ENCODE assay signal across 14 cellular contexts in genomic region chr20:10637563-10637962, GRCh38. TPM values are rescaled to one million over a fixed set of nuclear protein-coding genes. Genes with fewer than 3 reads are reported as not detected.
DNase-seq lines count a peak whose midpoint lies in the region; ATAC-seq and TF ChIP-seq lines count a peak whose summit lies in the region.
"Had no signal": no experiment of that assay in that cellular context is flagged by ENCODE, and none has a peak within 500 bp of the region (broad histone marks: within the 10 kb centered on the region; RNA-seq: fewer than 3 reads in every experiment).

No MANE protein-coding gene starts in this region.

- H3K27ac ChIP-seq in HUES64 (ENCODE audit: low read depth, low read length) (peak overlapping the region; percentile 80), skeletal muscle tissue (ENCODE audit: low read depth, low read length) (peak overlapping the region; percentile 69)
- H3K27ac ChIP-seq: neutrophil had no signal

- peaks cover 84% of the 10 kb centered on the region for H3K4me1 Mint-ChIP-seq in brain
- no peaks in the 10 kb centered on the region for H3K4me1 Mint-ChIP-seq in activated CD8-positive, alpha-beta T cell treated with anti-CD3 and anti-CD28 coated beads for 36 hours (ENCODE audit: low read depth)
- H3K4me1 Mint-ChIP-seq: CD8-positive, alpha-beta memory T cell had no signal

- CTCF ChIA-PET in activated CD8-positive, alpha-beta T cell treated with anti-CD3 and anti-CD28 coated beads for 36 hours (lab: Charles Lee) = no interaction called here

- H3K4me3 ChIP-seq in HUES64 (ENCODE audit: low read length) (peak overlapping the region; percentile 15; the same call in 1 of the 2 replicates), skeletal muscle tissue (ENCODE audit: low read length in 3 of 3) (no peak overlapping the region)
- H3K4me3 ChIP-seq: testis had no signal

- POLR2A ChIA-PET in activated CD8-positive, alpha-beta T cell treated with anti-CD3 and anti-CD28 coated beads for 36 hours (lab: Charles Lee) = no interaction called here

- peaks cover 7% of the 10 kb centered on the region for H3K27me3 Mint-ChIP-seq in brain
- no peaks in the 10 kb centered on the region for H3K27me3 Mint-ChIP-seq in activated CD8-positive, alpha-beta T cell treated with anti-CD3 and anti-CD28 coated beads for 36 hours
- H3K27me3 Mint-ChIP-seq: CD8-positive, alpha-beta memory T cell had no signal

- H3K27ac Mint-ChIP-seq in brain = peak overlapping the region in 4 of 5 experiments; percentile 64 to 81 (median 70)
- no peak overlapping the region for H3K27ac Mint-ChIP-seq in activated CD8-positive, alpha-beta T cell treated with anti-CD3 and anti-CD28 coated beads for 36 hours
- H3K27ac Mint-ChIP-seq: CD8-positive, alpha-beta memory T cell; HFFc6 had no signal

- H3K36me3 Mint-ChIP-seq in brain = peaks cover 49% of the 10 kb centered on the region
- H3K36me3 Mint-ChIP-seq in activated CD8-positive, alpha-beta T cell treated with anti-CD3 and anti-CD28 coated beads for 36 hours (ENCODE audit: low read depth) = no peaks in the 10 kb centered on the region
- H3K36me3 Mint-ChIP-seq: CD8-positive, alpha-beta memory T cell had no signal

- H3K4me3 Mint-ChIP-seq in brain = peak overlapping the region in 4 of 5 experiments; percentile 23 to 57 (median 29)
- no peak overlapping the region for H3K4me3 Mint-ChIP-seq in activated CD8-positive, alpha-beta T cell treated with anti-CD3 and anti-CD28 coated beads for 36 hours
- H3K4me3 Mint-ChIP-seq: CD8-positive, alpha-beta memory T cell; HFFc6 had no signal

- H3K9me3 Mint-ChIP-seq in brain = no peaks in the 10 kb centered on the region
- no peaks in the 10 kb centered on the region for H3K9me3 Mint-ChIP-seq in activated CD8-positive, alpha-beta T cell treated with anti-CD3 and anti-CD28 coated beads for 36 hours
- H3K9me3 Mint-ChIP-seq: CD8-positive, alpha-beta memory T cell; HFFc6 had no signal

- H3K9me3 ChIP-seq in HUES64 (ENCODE audit: insufficient read depth, low read depth, low read length) (no peaks in the 10 kb centered on the region), skeletal muscle tissue (ENCODE audit: control insufficient read depth in 3 of 3, low read length in 3 of 3) (no peaks in the 10 kb centered on the region)
- H3K9me3 ChIP-seq: neutrophil, testis had no signal

- H3K36me3 ChIP-seq in HUES64 (ENCODE audit: insufficient read depth, low read length) (peaks cover 57% of the 10 kb centered on the region), skeletal muscle tissue (ENCODE audit: control insufficient read depth in 3 of 3, insufficient read depth in 3 of 3, low read length in 3 of 3) (peaks cover 27 to 36% (median 28%) of the 10 kb centered on the region in 3 donors)

- intact Hi-C loops in activated CD8-positive, alpha-beta T cell treated with anti-CD3 and anti-CD28 coated beads for 36 hours (cut with micrococcal nuclease) = no loop called here

- WGBS in HUES64 = 5% methylated on average over 6 of the region's 6 CpGs

- no peak overlapping the region for H3K9ac ChIP-seq in HUES64 (ENCODE audit: low read depth, low read length)
- H3K9ac ChIP-seq in skeletal muscle tissue (ENCODE audit: low read depth in 1 of 3, low read length in 3 of 3) = no peak overlapping the region

- DNase-seq in iPS-NIHi11 (ENCODE audit: low spot score) (peak; percentile 63), DMS153 (lab: John Stamatoyannopoulos, UW) (no peak)
- DNase-seq in activated CD8-positive, alpha-beta T cell treated with anti-CD3 and anti-CD28 coated beads for 36 hours = no peak
- DNase-seq: activated CD4-positive, alpha-beta T cell treated with anti-CD3 and anti-CD28 coated beads for 48 hours; CD8-positive, alpha-beta memory T cell; HFFc6; NCI-H524 treated with DMSO at 0.1 percent for 48 hours; testis had no signal

- H3K27me3 ChIP-seq in HUES64 (ENCODE audit: insufficient read depth, low read length) = no peaks in the 10 kb centered on the region
- no peaks in the 10 kb centered on the region for H3K27me3 ChIP-seq in skeletal muscle tissue (ENCODE audit: control insufficient read depth in 3 of 3, insufficient read depth in 3 of 3, low read length in 3 of 3)
- H3K27me3 ChIP-seq: neutrophil, testis had no signal

- TF ChIP-seq CTCF in brain (conservative IDR thresholded peaks at IDR 0.05) = no peak
- no peak for TF ChIP-seq CTCF in activated CD8-positive, alpha-beta T cell treated with anti-CD3 and anti-CD28 coated beads for 36 hours (IDR thresholded peaks at IDR 0.05)

- ATAC-seq in GM19023 (IDR thresholded peaks at IDR 0.05; ENCODE audit: unreplicated experiment) = no peak
- ATAC-seq in activated CD8-positive, alpha-beta T cell treated with anti-CD3 and anti-CD28 coated beads for 36 hours = no peak
- ATAC-seq in GM18909 (IDR thresholded peaks at IDR 0.05; ENCODE audit: poor library complexity, unreplicated experiment) = no peak

- H3K4me1 ChIP-seq in HUES64 (ENCODE audit: insufficient read depth, low read length) (peaks cover 70% of the 10 kb centered on the region), skeletal muscle tissue (ENCODE audit: control insufficient read depth in 3 of 3, insufficient read depth in 3 of 3, low read length in 3 of 3) (peaks cover 27 to 42% (median 41%) of the 10 kb centered on the region in 3 donors)

RNA-seq across cellular contexts. Expression of gene JAG1, which starts 36.2 kb away (rescaled TPM):
- 21.8 TPM for polyA plus RNA-seq in HUES64 (2013, experiment 1 of 2)
- polyA plus RNA-seq in HUES64 (2013, experiment 2 of 2) = 23.0 TPM
- 15.6 TPM for polyA plus RNA-seq in brain (ENCODE audit: insufficient read depth, low read depth, low replicate concordance)
- 60.5 TPM for total RNA-seq in skeletal muscle tissue
- under 1 TPM; 0.41 to 0.58 TPM for total RNA-seq in activated CD8-positive, alpha-beta T cell treated with anti-CD3 and anti-CD28 coated beads for 36 hours

Comparison
In these comparisons a context has a peak if more than half of its experiments do, and no peak if none do; other contexts are left out.
1. RNA of gene JAG1, which starts 36.2 kb away (total RNA-seq): 60.5 TPM in skeletal muscle tissue (single experiment); 0.41 to 0.58 TPM in activated CD8-positive, alpha-beta T cell treated with anti-CD3 and anti-CD28 coated beads for 36 hours; every median in the first group is over 10 times any median in the second.